In the genomic region with DNA sequence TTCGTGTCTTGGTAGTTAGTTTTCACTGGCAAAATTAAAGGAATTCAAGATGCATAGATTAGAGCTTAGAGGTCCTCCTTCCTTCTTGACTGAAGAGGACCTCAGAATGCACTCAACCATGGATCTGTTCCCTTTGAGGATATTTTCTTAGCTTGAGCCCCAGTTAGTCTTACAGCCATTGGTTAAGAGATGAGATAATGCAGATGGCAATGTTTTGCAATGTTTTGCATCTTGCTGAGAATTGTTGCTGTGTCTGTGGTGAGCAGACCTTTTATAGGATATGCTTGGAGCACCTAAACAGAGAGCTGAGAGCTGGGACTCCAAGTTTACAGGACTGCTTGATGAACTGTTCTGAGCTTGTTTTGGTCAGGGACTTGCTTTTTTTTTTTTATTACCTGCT, we compare ENCODE assay signal across 18 cellular contexts.
DNase-seq lines count a peak whose midpoint lies in the region; ATAC-seq and TF ChIP-seq lines count a peak whose summit lies in the region.
"Had no signal": no experiment of that assay in that cellular context is flagged by ENCODE, and none has a peak within 500 bp of the region (broad histone marks: within the 10 kb centered on the region; RNA-seq: fewer than 3 reads in every experiment).

No MANE protein-coding gene starts in this region.

- no peak overlapping the region for H3K4me3 ChIP-seq in AG04449 (ENCODE audit: low read depth, low read length)
- H3K4me3 ChIP-seq in IMR-90 (ENCODE audit: insufficient read depth, low read depth, low read length) = no peak overlapping the region
- no peak overlapping the region for H3K4me3 ChIP-seq in astrocyte of the spinal cord (ENCODE audit: low read depth, low read length)
- no peak overlapping the region for H3K4me3 ChIP-seq in vagina
- H3K4me3 ChIP-seq: PC-9 had no signal

- H3K27ac Mint-ChIP-seq in T-helper 17 cell = no peak overlapping the region
- H3K27ac Mint-ChIP-seq: CD14-positive monocyte had no signal

- dilution Hi-C loops in IMR-90 (cut with HindIII; ENCODE audit: low sequenced_read_pairs, unreplicated experiment) = no loop called here

- H3K4me3 Mint-ChIP-seq in T-helper 17 cell = no peak overlapping the region
- H3K4me3 Mint-ChIP-seq: CD14-positive monocyte, H9 had no signal

- no peak overlapping the region for H2AK9ac ChIP-seq in IMR-90 (replicated peaks; ENCODE audit: low read depth, low read length, poor library complexity)

- POLR2A ChIA-PET in AG04449 (lab: Yijun Ruan, JAX) = no interaction called here
- POLR2A ChIA-PET in IMR-90 (lab: Charles Lee; ENCODE audit: unreplicated experiment) = no interaction called here

- H3K4me1 ChIP-seq in IMR-90 (ENCODE audit: control insufficient read depth, insufficient read depth, low read length) (peaks cover 13% of the 10 kb centered on the region), vagina (no peaks in the 10 kb centered on the region)

- H3K14ac ChIP-seq in IMR-90 (replicated peaks; ENCODE audit: low read depth, low read length) = peak overlapping the region; percentile 54; the same call in 1 of the 2 replicates

- no peak overlapping the region for H2AFZ ChIP-seq in IMR-90 (replicated peaks; ENCODE audit: low read length, poor library complexity)
- H2AFZ ChIP-seq: PC-9 had no signal

- no peaks in the 10 kb centered on the region for H3K79me1 ChIP-seq in IMR-90 (ENCODE audit: low read depth in 1 of 2, low read length in 2 of 2)

- BruUV-seq in IMR-90 (replicated peaks; lab: Mats Ljungman, UMichigan) = no TSS peak

- no peak overlapping the region for H3K9ac ChIP-seq in IMR-90 (ENCODE audit: low read depth, low read length)

- no peak overlapping the region for H3K56ac ChIP-seq in IMR-90 (ENCODE audit: extremely low read depth, insufficient read depth, low read length)

- H3K23ac ChIP-seq in IMR-90 (ENCODE audit: low read depth, low read length) = no peak overlapping the region

- CTCF ChIA-PET in AG04449 (lab: Yijun Ruan, JAX) (interaction anchor here (0.6 to 1.9 kb wide), 3 partner anchors 10 to 117 kb away, joined by 3 to 4 read pairs (median 3); no protein-coding TSS in a partner anchor), IMR-90 (lab: Yijun Ruan, JAX) (interaction anchor here (0.6 to 1.5 kb wide), 2 partner anchors 41 to 588 kb away, joined by 3 to 7 read pairs; no protein-coding TSS in a partner anchor)

- H2BK15ac ChIP-seq in IMR-90 (ENCODE audit: low read depth, low read length) = peak overlapping the region; percentile 63; the same call in 1 of the 3 replicates

- TF ChIP-seq RAD21 in IMR-90 (IDR thresholded peaks at IDR 0.05; ENCODE audit: low read length) = no peak

- H3K4ac ChIP-seq in IMR-90 (ENCODE audit: low read depth, low read length) = peak overlapping the region; percentile 39; the same call in 1 of the 2 replicates

- in situ Hi-C loops in IMR-90 (cut with MboI; ENCODE audit: low sequenced_read_pairs) (no loop called here), astrocyte of the spinal cord (cut with HindIII; ENCODE audit: low sequenced_read_pairs) (no loop called here)

- H3K4me1 Mint-ChIP-seq in T-helper 17 cell = no peaks in the 10 kb centered on the region

- intact Hi-C loops in IMR-90 (cut with micrococcal nuclease) (no loop called here), vagina (cut with DNase I) (no loop called here)

- no peak for TF ChIP-seq POLR2A in IMR-90 (IDR thresholded peaks at IDR 0.05; ENCODE audit: low read depth, low read length)
- no peak for TF ChIP-seq POLR2A in vagina (IDR thresholded peaks at IDR 0.05)

- no peak overlapping the region for H3K4me2 ChIP-seq in IMR-90 (ENCODE audit: low read depth, low read length)
- H3K4me2 ChIP-seq: PC-9 had no signal

- peak overlapping the region in 1 of 2 experiments; percentile 11; a peak in 1 of 4 replicates for H4K8ac ChIP-seq in IMR-90 (ENCODE audit: low read depth in 2 of 2, low read length in 2 of 2)

- H3K9me3 ChIP-seq in IMR-90 (ENCODE audit: control insufficient read depth, insufficient read depth, low read length) (no peaks in the 10 kb centered on the region), T-helper 17 cell (ENCODE audit: control insufficient read depth, low read length, poor library complexity, severe bottlenecking) (no peaks in the 10 kb centered on the region), vagina (no peaks in the 10 kb centered on the region)

- peak overlapping the region; percentile 32; the same call in 1 of the 2 replicates for H3K18ac ChIP-seq in IMR-90 (ENCODE audit: low read depth, low read length)

- TF ChIP-seq CTCF in AG04449 (IDR thresholded peaks at IDR 0.05; ENCODE audit: insufficient read depth, low read length, missing control alignments) (no peak), IMR-90 (conservative IDR thresholded peaks at IDR 0.05; ENCODE audit: low read depth, low read length) (no peak), astrocyte of the spinal cord (IDR thresholded peaks at IDR 0.05; ENCODE audit: low read depth, low read length) (no peak), vagina (IDR thresholded peaks at IDR 0.05) (no peak)

- H4K91ac ChIP-seq in IMR-90 (ENCODE audit: insufficient read depth, low read depth, low read length) = peak overlapping the region; percentile 2; the same call in 1 of the 2 replicates

- peak overlapping the region; percentile 27 for H2BK5ac ChIP-seq in IMR-90 (ENCODE audit: low read depth, low read length, poor library complexity, severe bottlenecking)

- H3K9me1 ChIP-seq in IMR-90 (ENCODE audit: insufficient read depth, low read length) = no peaks in the 10 kb centered on the region

- H3K36me3 ChIP-seq in IMR-90 (ENCODE audit: control insufficient read depth, insufficient read depth, low read length) = no peaks in the 10 kb centered on the region
- H3K36me3 ChIP-seq in vagina = no peaks in the 10 kb centered on the region

- ATAC-seq in IMR-90 (ENCODE audit: low read depth) (peak; percentile 72), T-helper 17 cell (no peak), HG02763 (IDR thresholded peaks at IDR 0.05; ENCODE audit: unreplicated experiment) (no peak)

- peak overlapping the region; percentile 45 for H2BK120ac ChIP-seq in IMR-90 (ENCODE audit: low read depth, low read length)

- H2BK20ac ChIP-seq in IMR-90 (ENCODE audit: low read depth, low read length) = peak overlapping the region; percentile 80; the same call in 1 of the 2 replicates

- no peaks in the 10 kb centered on the region for H3K36me3 Mint-ChIP-seq in T-helper 17 cell (ENCODE audit: low read depth)
- H3K36me3 Mint-ChIP-seq: CD14-positive monocyte had no signal

- WGBS in IMR-90 (ENCODE audit: extremely low coverage in 2 of 2, insufficient read length in 1 of 2), 2 experiments = no CpG with 5 or more reads among the region's 1 CpG

- peaks cover 51% of the 10 kb centered on the region for H3K27me3 Mint-ChIP-seq in T-helper 17 cell

- DNase-seq in AG04449 (ENCODE audit: low read depth, low spot score) (peak; percentile 38), IMR-90 (peak; percentile 72), astrocyte of the spinal cord (ENCODE audit: low read depth, low spot score) (peak; percentile 42), glomerular visceral epithelial cell (ENCODE audit: extremely low spot score) (peak; percentile 25), T-helper 17 cell (no peak), AG08396 (ENCODE audit: low spot score) (no peak), vagina (ENCODE audit: extremely low spot score in 2 of 2) (no peak)
- DNase-seq: 8988T, DMS 273 treated with DMSO at 0.1 percent for 48 hours, H9, NCI-H1436, NCI-H2029 treated with DMSO at 0.1 percent for 48 hours, NCI-H2171 treated with DMSO at 0.1 percent for 48 hours, NCI-H82 had no signal

- H3K27ac ChIP-seq in IMR-90 (ENCODE audit: insufficient read depth, low read length) = peak overlapping the region; percentile 29; the same call in 1 of the 2 replicates
- H3K27ac ChIP-seq in vagina = no peak overlapping the region
- H3K27ac ChIP-seq: HL-60, PC-9 had no signal

- H2AK5ac ChIP-seq in IMR-90 (ENCODE audit: low read depth, low read length) = no peak overlapping the region

- no peaks in the 10 kb centered on the region for H3K27me3 ChIP-seq in IMR-90 (ENCODE audit: control insufficient read depth, insufficient read depth, low read length)
- no peaks in the 10 kb centered on the region for H3K27me3 ChIP-seq in vagina

- no peaks in the 10 kb centered on the region for H4K20me1 ChIP-seq in IMR-90 (ENCODE audit: insufficient read depth, low read length)

- no peak overlapping the region for H4K5ac ChIP-seq in IMR-90 (ENCODE audit: low read depth, low read length)

TF ChIP-seq in IMR-90, 13 proteins besides CTCF, POLR2A, EP300 and RAD21:
- TF ChIP-seq CEBPB (IDR thresholded peaks at IDR 0.05; ENCODE audit: low read depth, low read length) (peak; percentile 69), USF2 (IDR thresholded peaks at IDR 0.05; ENCODE audit: low read depth, low read length) (no peak)

Comparison
In these comparisons a context has a peak if more than half of its experiments do, and no peak if none do; other contexts are left out.
1. DNase-seq: peak in AG04449 (single experiment), IMR-90 (single experiment), astrocyte of the spinal cord (single experiment) and glomerular visceral epithelial cell (single experiment); none in T-helper 17 cell (0 of 3), AG08396 (single experiment) and vagina (0 of 2).